Comparison of ENCODE assay signal across 8 cellular contexts in the genomic region with DNA sequence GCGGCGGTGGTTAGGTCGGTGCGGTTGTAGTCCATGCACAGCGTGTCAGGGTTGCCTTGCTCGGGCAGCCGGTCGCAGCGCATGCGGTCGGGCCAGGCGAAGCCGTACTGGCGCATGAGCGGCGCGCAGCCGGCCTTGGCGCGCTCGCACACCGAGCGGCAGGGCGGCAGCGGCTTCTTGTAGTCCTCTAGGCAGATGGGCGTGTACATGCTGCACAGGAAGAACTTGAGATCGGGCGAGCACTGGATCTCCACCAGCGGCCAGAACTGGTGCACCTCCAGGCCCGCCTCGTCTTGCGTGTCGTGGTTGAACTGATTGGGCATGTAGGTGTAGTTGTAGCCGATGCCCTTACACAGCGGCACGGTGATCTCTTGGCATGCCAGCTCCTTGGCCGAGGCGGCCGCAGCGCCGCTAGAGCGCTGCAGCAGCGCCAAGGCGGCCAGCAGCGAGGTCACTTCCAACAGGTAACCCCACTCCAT. TPM values are rescaled to one million over a fixed set of nuclear protein-coding genes. Genes with fewer than 3 reads are reported as not detected.
A peak's percentile ranks its signal among the peaks of the same experiment; 100 is the strongest.
DNase-seq lines count a peak whose midpoint lies in the region; ATAC-seq, FAIRE-seq and TF ChIP-seq lines count a peak whose summit lies in the region.

No MANE protein-coding gene starts in this region.

- no peaks in the 10 kb centered on the region for H3K36me3 ChIP-seq in HUES6 (ENCODE audit: control insufficient read depth, insufficient read depth, low read length)
- H3K36me3 ChIP-seq in keratinocyte (ENCODE audit: control insufficient read depth in 2 of 2, extremely low read depth in 1 of 2, insufficient read depth in 2 of 2, low read length in 2 of 2): no peaks in the 10 kb centered on the region
- no peaks in the 10 kb centered on the region for H3K36me3 ChIP-seq in small intestine (ENCODE audit: control insufficient read depth in 2 of 2, insufficient read depth in 2 of 2, low read length in 2 of 2)

- 1% methylated on average over 37 to 45 of the region's 45 CpGs for WGBS in small intestine, 3 donors

- peak; percentile 27 for ATAC-seq in GM21367 (IDR thresholded peaks at IDR 0.05; ENCODE audit: unreplicated experiment)

- dilution Hi-C loops in keratinocyte (cut with MboI; ENCODE audit: extremely low pct_ligation_motif_present, low sequenced_read_pairs): loop anchor here (25.0 kb wide), 1 partner anchor 1146 kb away; no protein-coding TSS in a partner anchor

- DNase-seq in DMS79 treated with DMSO at 0.1 percent for 48 hours (lab: John Stamatoyannopoulos, UW) (peak; percentile 7), T-helper 1 cell (peak in 3 of 5 donors; percentile 17 to 61 (median 29)), cardiac fibroblast (ENCODE audit: low read depth in 2 of 2) (peak; percentile 86 to 88), keratinocyte (ENCODE audit: low read depth, low spot score) (no peak), small intestine (peak; percentile 59), NAMALWA (ENCODE audit: low spot score) (no peak)

- FAIRE-seq in keratinocyte (lab: Jason Lieb, UNC): no peak
- no peak for FAIRE-seq in small intestine (lab: Jason Lieb, UNC)

- H3K9me3 ChIP-seq in HUES6 (ENCODE audit: control insufficient read depth, insufficient read depth, low read depth, low read length): no peaks in the 10 kb centered on the region
- no peaks in the 10 kb centered on the region for H3K9me3 ChIP-seq in keratinocyte (ENCODE audit: control insufficient read depth, low read depth, low read length)
- no peaks in the 10 kb centered on the region for H3K9me3 ChIP-seq in small intestine (ENCODE audit: control insufficient read depth, low read depth)

- no peak overlapping the region; the same call in 1 of the 2 replicates for H3K27ac ChIP-seq in HUES6 (ENCODE audit: low read depth, low read length)
- H3K27ac ChIP-seq in keratinocyte (ENCODE audit: control insufficient read depth, insufficient read depth, low read length): no peak overlapping the region
- H3K27ac ChIP-seq in small intestine (ENCODE audit: low read depth in 1 of 2, low read length in 1 of 2): no peak overlapping the region

- peaks cover 3% of the 10 kb centered on the region for H3K79me2 ChIP-seq in keratinocyte (ENCODE audit: control insufficient read depth, insufficient read depth, low read length)

- H2AFZ ChIP-seq in keratinocyte (ENCODE audit: control insufficient read depth, low read length): peak overlapping the region; percentile 70

- H3K9me1 ChIP-seq in keratinocyte (ENCODE audit: control insufficient read depth, extremely low read depth, insufficient read depth, low read length): no peaks in the 10 kb centered on the region

- H3K4me3 ChIP-seq in HUES6 (ENCODE audit: low read depth, low read length) (peak overlapping the region; percentile 65), cardiac fibroblast (replicated peaks in 1 of 2; ENCODE audit: low read depth in 2 of 2, low read length in 2 of 2) (peak overlapping the region; percentile 67 to 73), keratinocyte (ENCODE audit: control insufficient read depth in 2 of 3, extremely low read depth in 1 of 3, insufficient read depth in 2 of 3, low read depth in 1 of 3, low read length in 3 of 3) (peak overlapping the region; percentile 65 to 81 (median 78)), small intestine (ENCODE audit: low read depth in 1 of 2, low read length in 2 of 2) (peak overlapping the region; percentile 59 to 61)

- peak overlapping the region; percentile 94 for H3K4me2 ChIP-seq in keratinocyte (ENCODE audit: control insufficient read depth, extremely low read depth, insufficient read depth, low read depth, low read length)

- H3K9ac ChIP-seq in HUES6 (ENCODE audit: low read length) (peak overlapping the region; percentile 84), keratinocyte (ENCODE audit: control insufficient read depth, extremely low read depth, insufficient read depth, low read length) (peak overlapping the region; percentile 62)

- no peaks in the 10 kb centered on the region for H4K20me1 ChIP-seq in keratinocyte (ENCODE audit: control insufficient read depth, extremely low read depth, insufficient read depth, low read length)

- H3K27me3 ChIP-seq in HUES6 (ENCODE audit: control insufficient read depth, insufficient read depth, low read length) (peaks cover 65% of the 10 kb centered on the region), keratinocyte (ENCODE audit: control insufficient read depth, extremely low read depth, insufficient read depth, low read length) (peaks cover 5% of the 10 kb centered on the region), small intestine (ENCODE audit: control insufficient read depth in 2 of 2, insufficient read depth in 2 of 2, low read length in 2 of 2) (peaks cover 7 to 11% of the 10 kb centered on the region in 2 donors)

- peaks cover 20% of the 10 kb centered on the region for H3K4me1 ChIP-seq in HUES6 (ENCODE audit: control insufficient read depth, insufficient read depth, low read length)
- H3K4me1 ChIP-seq in keratinocyte (ENCODE audit: control insufficient read depth, extremely low read depth, insufficient read depth, low read length): peaks cover 16% of the 10 kb centered on the region
- peaks cover 0 to 3% of the 10 kb centered on the region in 2 donors for H3K4me1 ChIP-seq in small intestine (ENCODE audit: control insufficient read depth in 2 of 2, insufficient read depth in 1 of 2, low read depth in 1 of 2, low read length in 1 of 2)

- no peak for TF ChIP-seq CTCF in cardiac fibroblast (IDR thresholded peaks at IDR 0.05; ENCODE audit: low read depth, low read length)
- TF ChIP-seq CTCF in keratinocyte (optimal IDR thresholded peaks at IDR 0.05 in 1 of 3, IDR thresholded peaks at IDR 0.05 in 1 of 3, conservative IDR thresholded peaks at IDR 0.05 in 1 of 3; ENCODE audit: extremely low read depth in 1 of 3, insufficient read depth in 2 of 3, low read length in 3 of 3): peak in 1 of 3 experiments; percentile 10

RNA-seq across cellular contexts. Expression of a gene that starts 1.1 kb away (rescaled TPM):
- 1.5 to 2.1 TPM (median 2.0 TPM) in 3 replicates for polyA plus RNA-seq in keratinocyte
- 0.09 TPM for polyA plus RNA-seq in keratinocyte (2011; ENCODE audit: low read depth)
- polyA plus RNA-seq in keratinocyte (2011; cell fraction: cytosol; rRNA removed): 0.68 and 0.78 TPM in 2 replicates
- polyA plus RNA-seq in keratinocyte (2011; cell fraction: nucleus; rRNA removed): 4.0 and 5.5 TPM in 2 replicates
- 1.8 and 4.9 TPM in 2 replicates for polyA plus RNA-seq in keratinocyte (2012; ENCODE audit: low replicate concordance)
- polyA minus RNA-seq in keratinocyte: 2.1 to 4.0 TPM (median 2.3 TPM) in 3 replicates
- polyA minus RNA-seq in keratinocyte (2011; cell fraction: cytosol; rRNA and poly(A)+ RNA removed): 5.6 TPM
- polyA minus RNA-seq in keratinocyte (2011; cell fraction: nucleus; rRNA and poly(A)+ RNA removed): 8.4 and 9.7 TPM in 2 replicates
- polyA plus RNA-seq in small intestine: 1 to 10 TPM in 1 of 3 donors, under 1 TPM in 1, not detected in 1; 0.27 to 1.6 TPM

RNA-seq across cellular contexts. Expression of a gene that starts 35.8 kb away (rescaled TPM):
- polyA plus RNA-seq in keratinocyte (not detected in 3 replicates), small intestine (under 1 TPM in 1 of 3 donors, not detected in 2; 0.03 TPM)
- polyA plus RNA-seq in keratinocyte (2011; ENCODE audit: low read depth): not detected
- polyA plus RNA-seq in keratinocyte (2011; cell fraction: cytosol; rRNA removed): not detected in 2 replicates
- polyA plus RNA-seq in keratinocyte (2011; cell fraction: nucleus; rRNA removed): not detected in 2 replicates
- polyA plus RNA-seq in keratinocyte (2012; ENCODE audit: low replicate concordance): not detected in 2 replicates
- polyA minus RNA-seq in keratinocyte: not detected in 3 replicates
- polyA minus RNA-seq in keratinocyte (2011; cell fraction: cytosol; rRNA and poly(A)+ RNA removed): not detected
- polyA minus RNA-seq in keratinocyte (2011; cell fraction: nucleus; rRNA and poly(A)+ RNA removed): not detected in 2 replicates

Comparison
In these comparisons a context has a peak if more than half of its experiments do, and no peak if none do; other contexts are left out.
1. DNase-seq: peak in DMS79 treated with DMSO at 0.1 percent for 48 hours (single experiment), T-helper 1 cell (3 of 5), cardiac fibroblast (2 of 2) and small intestine (single experiment); none in keratinocyte (single experiment) and NAMALWA (single experiment).
2. Peak in every context shown above with its lines, with median percentiles within 50 percentile points of each other: H3K4me3 ChIP-seq.